Comparison of ENCODE assay signal across 26 cellular contexts in the genomic region with DNA sequence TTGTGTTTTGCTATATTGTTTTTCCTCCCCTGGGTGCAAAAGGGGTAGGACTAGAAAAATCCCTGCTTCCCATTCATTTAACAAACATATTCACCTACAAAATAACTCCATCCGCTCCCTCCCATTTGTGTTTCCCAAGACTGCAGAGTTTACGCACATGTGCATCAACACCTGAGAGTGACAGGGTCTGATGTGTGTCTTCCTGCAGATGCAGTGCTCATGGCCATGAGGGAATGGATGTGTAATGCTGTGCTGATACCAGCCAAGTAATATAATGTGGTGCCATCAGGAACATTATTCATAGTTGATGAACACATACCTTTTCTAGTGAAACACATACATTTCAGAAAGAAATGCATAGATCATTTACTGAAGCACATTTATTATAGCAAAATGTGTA.
"Had no signal": no experiment of that assay in that cellular context is flagged by ENCODE, and none has a peak within 500 bp of the region (broad histone marks: within the 10 kb centered on the region; RNA-seq: fewer than 3 reads in every experiment).

No MANE protein-coding gene starts in this region.

- H3K27me3 ChIP-seq: dorsolateral prefrontal cortex, esophagus squamous epithelium, gastrocnemius medialis, heart right ventricle, left lung had no signal

- H3K4me1 ChIP-seq: esophagus squamous epithelium, gastrocnemius medialis, heart right ventricle, left lung, lower lobe of right lung had no signal

- H3K9me3 ChIP-seq: esophagus squamous epithelium, gastrocnemius medialis, heart right ventricle, left lung, lower lobe of right lung, mucosa of descending colon had no signal

- H3K27ac ChIP-seq: coronary artery, dorsolateral prefrontal cortex, epithelial cell of prostate, esophagus squamous epithelium, gastrocnemius medialis, heart right ventricle, left lung, lower lobe of right lung had no signal

- H3K4me3 Mint-ChIP-seq: mesothelial cell of epicardium had no signal

- DNase-seq: dermis blood vessel endothelial cell; dorsolateral prefrontal cortex; effector CD4-positive, alpha-beta T cell; effector memory CD4-positive, alpha-beta T cell; erythroblast; esophagus squamous epithelium; foreskin fibroblast; foreskin melanocyte; gastrocnemius medialis; glutamatergic neuron; head of caudate nucleus; heart right ventricle; hippocampal formation; left cardiac atrium; left lung; left ventricle myocardium superior; lower lobe of right lung; mesenchymal stem cell; mucosa of descending colon had no signal

- ATAC-seq: esophagus mucosa, gastrocnemius medialis, heart right ventricle, left cardiac atrium, left lung, left ventricle myocardium superior, lower lobe of right lung, mucosa of descending colon had no signal

- H3K36me3 Mint-ChIP-seq: mesothelial cell of epicardium had no signal

- H3K27ac Mint-ChIP-seq: mesothelial cell of epicardium had no signal

- H3K9me3 Mint-ChIP-seq: mesothelial cell of epicardium had no signal

- H3K4me3 ChIP-seq: coronary artery, dorsolateral prefrontal cortex, esophagus squamous epithelium, gastrocnemius medialis, heart right ventricle, left lung, lower lobe of right lung, mucosa of descending colon had no signal

- H3K36me3 ChIP-seq: esophagus squamous epithelium, gastrocnemius medialis, heart right ventricle, left lung, lower lobe of right lung had no signal

- FAIRE-seq: colon, islet of Langerhans, keratinocyte had no signal
